26 cellular contexts compared by ENCODE assay signal in genomic region chr21:38621132-38621531, GRCh38.
DNase-seq lines count a peak whose midpoint lies in the region; FAIRE-seq and TF ChIP-seq lines count a peak whose summit lies in the region.
"Had no signal": no experiment of that assay in that cellular context is flagged by ENCODE, and none has a peak within 500 bp of the region (broad histone marks: within the 10 kb centered on the region; RNA-seq: fewer than 3 reads in every experiment).

No MANE protein-coding gene starts in this region.

- peak; percentile 6 for TF ChIP-seq CTCF in GM10266 (IDR thresholded peaks at IDR 0.05; ENCODE audit: control insufficient read depth, insufficient read depth, low read depth, missing control alignments)
- peak; percentile 15; the same call in 1 of the 2 replicates for TF ChIP-seq CTCF in LNCaP clone FGC (IDR thresholded peaks at IDR 0.05; ENCODE audit: control insufficient read depth, extremely low read depth, insufficient read depth)
- no peak for TF ChIP-seq CTCF in esophagus muscularis mucosa (IDR thresholded peaks at IDR 0.05)
- TF ChIP-seq CTCF in transverse colon (IDR thresholded peaks at IDR 0.05) = peak in 2 of 5 experiments; percentile 9 to 16

- TF ChIP-seq EP300 in esophagus muscularis mucosa (IDR thresholded peaks at IDR 0.05) (no peak), transverse colon (IDR thresholded peaks at IDR 0.05; ENCODE audit: low read depth) (no peak)

- TF ChIP-seq POLR2A in esophagus muscularis mucosa (IDR thresholded peaks at IDR 0.05; ENCODE audit: low read depth) (no peak), transverse colon (IDR thresholded peaks at IDR 0.05) (no peak)

- H3K27ac ChIP-seq in esophagus muscularis mucosa (replicated peaks in 1 of 4) = no peak overlapping the region
- no peak overlapping the region for H3K27ac ChIP-seq in transverse colon
- H3K27ac ChIP-seq: body of pancreas, prostate gland, uterus had no signal

- H3K27me3 ChIP-seq in esophagus muscularis mucosa = no peaks in the 10 kb centered on the region
- H3K27me3 ChIP-seq in transverse colon = no peaks in the 10 kb centered on the region
- H3K27me3 ChIP-seq: BE2C, body of pancreas, uterus had no signal

- DNase-seq in GM10266 (ENCODE audit: extremely low spot score) (no peak), LNCaP clone FGC (ENCODE audit: low read depth) (no peak), OCI-M1 (lab: John Stamatoyannopoulos, UW) (peak; percentile 16), esophagus muscularis mucosa (ENCODE audit: extremely low spot score) (peak; percentile 72), putamen (ENCODE audit: low spot score) (no peak), GM03348 (ENCODE audit: low spot score) (no peak), transverse colon (no peak), frontal cortex (ENCODE audit: low spot score in 2 of 2) (no peak)
- DNase-seq: activated CD8-positive, alpha-beta memory T cell treated with anti-CD3 and anti-CD28 coated beads for 24 hours; activated T-cell treated with anti-CD3 and anti-CD28 coated beads, Interleukin-2, amount 50 U/mL, for 24 hours; BE2C; body of pancreas; cerebellar nuclear complex; DMS79; erythroblast; foreskin fibroblast; GF-D8; KG1; mesenchymal stem cell; NCI-H1930; NCI-H69; SHP77 treated with DMSO at 0.1 percent for 48 hours; substantia nigra; T-cell; uterus had no signal

- intact Hi-C loops in esophagus muscularis mucosa (cut with DNase I) = no loop called here
- intact Hi-C loops in transverse colon (cut with DNase I; ENCODE audit: low total_unique reads) = no loop called here

- no peak overlapping the region for H3K4me3 ChIP-seq in LNCaP clone FGC (ENCODE audit: low read depth, low read length)
- H3K4me3 ChIP-seq in esophagus muscularis mucosa = no peak overlapping the region
- no peak overlapping the region for H3K4me3 ChIP-seq in transverse colon
- H3K4me3 ChIP-seq: body of pancreas, prostate gland, uterus had no signal

- 88% methylated on average over 3 of the region's 3 CpGs for WGBS in esophagus muscularis mucosa
- 72% methylated on average over 3 of the region's 3 CpGs; no CpG with 5 or more reads in 1 of the 2 donors for WGBS in transverse colon (ENCODE audit: low coverage in 1 of 2), 2 donors

- in situ Hi-C loops in transverse colon (cut with MboI; ENCODE audit: low pct_ligation_motif_present in 1 of 4, low pct_unique_long_range_greater_than_20kb in 1 of 4, low sequenced_read_pairs in 3 of 4) = no loop called here

- H3K9me3 ChIP-seq in esophagus muscularis mucosa (no peaks in the 10 kb centered on the region), transverse colon (no peaks in the 10 kb centered on the region)
- H3K9me3 ChIP-seq: BE2C, body of pancreas, prostate gland, uterus had no signal

- H3K36me3 ChIP-seq in esophagus muscularis mucosa (no peaks in the 10 kb centered on the region), transverse colon (no peaks in the 10 kb centered on the region)
- H3K36me3 ChIP-seq: BE2C, prostate gland, uterus had no signal

- FAIRE-seq in frontal cortex (lab: Jason Lieb, UNC) = no peak

- no peaks in the 10 kb centered on the region for H3K4me1 ChIP-seq in esophagus muscularis mucosa
- no peaks in the 10 kb centered on the region for H3K4me1 ChIP-seq in transverse colon
- H3K4me1 ChIP-seq: BE2C, body of pancreas, prostate gland, uterus had no signal

Comparison
In these comparisons a context has a peak if more than half of its experiments do, and no peak if none do; other contexts are left out.
1. DNase-seq: peak in OCI-M1 (single experiment) and esophagus muscularis mucosa (single experiment); none in GM10266 (single experiment), LNCaP clone FGC (single experiment), putamen (single experiment), GM03348 (single experiment), transverse colon (single experiment) and frontal cortex (0 of 2).
2. CTCF ChIP-seq: peak in GM10266 (single experiment) and LNCaP clone FGC (single experiment); none in esophagus muscularis mucosa (0 of 3).